11 cellular contexts compared by ENCODE assay signal in the genomic region with DNA sequence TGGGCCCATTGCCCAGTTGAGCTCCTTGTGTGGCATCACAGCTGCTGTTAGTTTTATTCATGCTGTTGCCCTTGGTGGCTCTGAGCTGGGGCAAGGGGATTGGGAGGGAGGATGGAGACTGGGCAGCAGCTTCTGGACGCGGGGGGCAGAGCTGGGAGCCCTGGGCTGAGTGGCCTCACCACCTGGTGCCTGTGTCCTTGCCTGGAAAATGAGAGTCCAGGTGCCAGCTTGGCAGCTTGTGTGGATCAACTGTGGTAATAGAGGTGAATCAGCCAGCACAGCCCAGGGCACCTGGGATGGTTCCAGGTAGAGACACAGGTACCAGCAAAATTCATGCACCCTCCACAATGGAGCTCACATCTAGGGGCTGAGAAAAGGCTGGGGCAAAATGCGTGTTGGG.
"Had no signal": no experiment of that assay in that cellular context is flagged by ENCODE, and none has a peak within 500 bp of the region (broad histone marks: within the 10 kb centered on the region; RNA-seq: fewer than 3 reads in every experiment).

No MANE protein-coding gene starts in this region.

- H3K27ac ChIP-seq: esophagus muscularis mucosa had no signal

- H3K9me3 ChIP-seq: esophagus muscularis mucosa had no signal

- DNase-seq: activated CD4-positive, alpha-beta T cell treated with anti-CD3 and anti-CD28 coated beads, Interleukin-2, amount 50 U/mL, for 4 hours; activated naive CD4-positive, alpha-beta T cell treated with anti-CD3 and anti-CD28 coated beads for 36 hours; activated T-cell treated with anti-CD3 and anti-CD28 coated beads, Interleukin-2, amount 50 U/mL, for 72 hours; left colon; stimulated activated CD4-positive, alpha-beta T cell treated with anti-CD3 and anti-CD28 coated beads, Interleukin-12 subunit alpha, Interleukin-12 subunit beta, amount 100 ng/mL, for 4 hours; stimulated activated naive CD4-positive, alpha-beta T cell; T-helper 2 cell had no signal

- H3K27me3 Mint-ChIP-seq: central memory CD8-positive, alpha-beta T cell had no signal

- H3K4me3 ChIP-seq: esophagus muscularis mucosa had no signal

- H3K27ac Mint-ChIP-seq: activated naive CD4-positive, alpha-beta T cell treated with anti-CD3 and anti-CD28 coated beads for 36 hours; activated T-cell treated with anti-CD3 and anti-CD28 coated beads, Interleukin-2, amount 50 U/mL, for 72 hours; natural killer cell treated with Interleukin-12 subunit alpha and Interleukin-12 subunit beta and Interleukin-15 and Interleukin-18, amount 100 ng/mL, for 72 hours; type B pancreatic cell had no signal

- ATAC-seq: activated T-cell treated with anti-CD3 and anti-CD28 coated beads, Interleukin-2, amount 50 U/mL, for 72 hours; left colon; natural killer cell treated with Interleukin-12 subunit alpha and Interleukin-12 subunit beta and Interleukin-15 and Interleukin-18, amount 100 ng/mL, for 72 hours had no signal

- H3K36me3 Mint-ChIP-seq: natural killer cell treated with Interleukin-12 subunit alpha and Interleukin-12 subunit beta and Interleukin-15 and Interleukin-18, amount 100 ng/mL, for 72 hours; type B pancreatic cell had no signal

- H3K9me3 Mint-ChIP-seq: activated naive CD4-positive, alpha-beta T cell treated with anti-CD3 and anti-CD28 coated beads for 36 hours; activated T-cell treated with anti-CD3 and anti-CD28 coated beads, Interleukin-2, amount 50 U/mL, for 72 hours; central memory CD8-positive, alpha-beta T cell; natural killer cell treated with Interleukin-12 subunit alpha and Interleukin-12 subunit beta and Interleukin-15 and Interleukin-18, amount 100 ng/mL, for 72 hours; type B pancreatic cell had no signal

- H3K36me3 ChIP-seq: esophagus muscularis mucosa had no signal

- H3K4me3 Mint-ChIP-seq: activated naive CD4-positive, alpha-beta T cell treated with anti-CD3 and anti-CD28 coated beads for 36 hours; activated T-cell treated with anti-CD3 and anti-CD28 coated beads, Interleukin-2, amount 50 U/mL, for 72 hours; central memory CD8-positive, alpha-beta T cell; natural killer cell treated with Interleukin-12 subunit alpha and Interleukin-12 subunit beta and Interleukin-15 and Interleukin-18, amount 100 ng/mL, for 72 hours; type B pancreatic cell had no signal
